Comparison of ENCODE assay signal across 1 cellular context in genomic region chr15:74214324-74215021, GRCh38.
TF ChIP-seq lines count a peak whose summit lies in the region.

No MANE protein-coding gene starts in this region.

TF ChIP-seq in A549, 52 proteins besides CTCF, POLR2A, EP300 and RAD21:
- TF ChIP-seq NPAS2 (CRISPR knock-in tag; IDR thresholded peaks at IDR 0.05; ENCODE audit: borderline replicate concordance), result no peak
- no peak for TF ChIP-seq REST (IDR thresholded peaks at IDR 0.05)
